Comparison of ENCODE assay signal across 23 cellular contexts in the genomic region with DNA sequence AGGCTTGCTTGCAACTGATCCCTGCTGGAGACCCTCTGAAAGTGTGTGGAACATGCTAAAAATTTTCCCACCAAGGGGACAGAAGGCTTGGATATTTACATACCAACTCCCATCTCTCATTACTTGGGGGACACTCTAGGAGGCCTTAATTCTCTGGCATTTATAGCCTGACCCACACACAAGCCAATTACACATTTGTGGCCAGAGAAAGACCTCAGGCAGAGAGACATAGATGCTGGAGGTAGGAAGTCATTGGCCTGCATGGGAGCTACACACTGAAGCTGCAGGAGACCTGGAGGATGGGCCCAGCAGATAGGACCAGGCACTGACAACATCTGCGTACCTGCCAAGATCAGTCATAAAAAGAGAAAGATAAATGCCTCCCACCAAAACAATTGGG.
"Had no signal": no experiment of that assay in that cellular context is flagged by ENCODE, and none has a peak within 500 bp of the region (broad histone marks: within the 10 kb centered on the region; RNA-seq: fewer than 3 reads in every experiment).

No MANE protein-coding gene starts in this region.

- H3K9me3 ChIP-seq: colonic mucosa, esophagus squamous epithelium, gastrocnemius medialis, gastroesophageal sphincter, heart left ventricle had no signal

- DNase-seq: colonic mucosa; cortex of kidney; dermis blood vessel endothelial cell; dorsolateral prefrontal cortex; effector CD4-positive, alpha-beta T cell; effector CD8-positive, alpha-beta T cell; effector memory CD4-positive, alpha-beta T cell; effector memory CD8-positive, alpha-beta T cell; endodermal cell; erythroblast; esophagus squamous epithelium; foreskin keratinocyte; foreskin melanocyte; gastrocnemius medialis; glutamatergic neuron; head of caudate nucleus; heart left ventricle; heart right ventricle had no signal

- H3K36me3 ChIP-seq: colonic mucosa, esophagus muscularis mucosa, esophagus squamous epithelium, gastrocnemius medialis, gastroesophageal sphincter, heart left ventricle, heart right ventricle had no signal

- H3K27ac ChIP-seq: colonic mucosa, coronary artery, dorsolateral prefrontal cortex, epithelial cell of prostate, esophagus muscularis mucosa, esophagus squamous epithelium, foreskin keratinocyte, gastrocnemius medialis, gastroesophageal sphincter, heart left ventricle, heart right ventricle, hepatocyte had no signal

- H3K4me1 ChIP-seq: colonic mucosa, esophagus muscularis mucosa, esophagus squamous epithelium, foreskin keratinocyte, gastrocnemius medialis, gastroesophageal sphincter, heart left ventricle, heart right ventricle had no signal

- H3K4me3 ChIP-seq: colonic mucosa, coronary artery, dorsolateral prefrontal cortex, esophagus muscularis mucosa, esophagus squamous epithelium, gastrocnemius medialis, gastroesophageal sphincter, heart left ventricle, heart right ventricle, hepatocyte had no signal
